In the genomic region with DNA sequence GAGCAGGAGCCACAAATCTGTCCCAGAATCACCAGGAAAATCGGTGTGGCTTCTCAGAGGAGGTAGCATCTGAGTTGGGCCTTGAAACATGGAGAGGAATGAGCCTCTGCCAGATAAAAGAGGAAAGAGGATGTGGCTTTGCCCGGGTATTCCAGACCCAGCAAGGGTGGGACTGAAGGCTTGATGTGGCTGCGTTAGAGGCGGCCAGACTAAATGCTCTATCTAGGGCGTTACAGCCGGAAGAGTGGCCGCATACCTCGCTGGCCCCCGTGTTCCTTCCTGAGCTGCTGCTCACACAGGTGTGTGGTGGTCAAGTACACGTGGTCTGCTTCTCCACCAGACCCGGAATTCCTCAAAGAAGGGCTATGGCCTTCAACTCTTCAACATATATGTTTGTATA, we compare ENCODE assay signal across 1 cellular context.
TF ChIP-seq lines count a peak whose summit lies in the region.

No MANE protein-coding gene starts in this region.

TF ChIP-seq in H1, 55 proteins besides CTCF, POLR2A, EP300 and RAD21:
- no peak for TF ChIP-seq BCL11A (IDR thresholded peaks at IDR 0.05; ENCODE audit: low read depth in 2 of 2, low read length in 2 of 2)
- TF ChIP-seq SP2 (IDR thresholded peaks at IDR 0.05; ENCODE audit: low read length) = no peak
- TF ChIP-seq EGR1 (IDR thresholded peaks at IDR 0.05; ENCODE audit: borderline replicate concordance, low read depth, low read length) = no peak
- no peak for TF ChIP-seq TBP (IDR thresholded peaks at IDR 0.05; ENCODE audit: low read depth, low read length)
